Comparison of ENCODE assay signal across 8 cellular contexts in genomic region chr14:35932659-35933159, GRCh38.
DNase-seq lines count a peak whose midpoint lies in the region; ATAC-seq, FAIRE-seq and TF ChIP-seq lines count a peak whose summit lies in the region.

No MANE protein-coding gene starts in this region.

- H3K27me3 ChIP-seq in GM23338 (ENCODE audit: insufficient read depth), result peaks cover 4% of the 10 kb centered on the region; the same call in 1 of the 2 replicates

- no peak overlapping the region for H3K4me2 ChIP-seq in GM23338
- H3K4me2 ChIP-seq in OCI-LY7 (ENCODE audit: low read length), result peak overlapping the region; percentile 46

- FAIRE-seq in H54 (lab: Jason Lieb, UNC), result no peak

- H2AFZ ChIP-seq in GM23338, result peak overlapping the region; percentile 85; the same call in 1 of the 2 replicates
- peak overlapping the region; percentile 78; the same call in 1 of the 2 replicates for H2AFZ ChIP-seq in OCI-LY7 (ENCODE audit: low read length)

- CTCF ChIA-PET in OCI-LY7 (lab: Charles Lee; ENCODE audit: unreplicated experiment), result no interaction called here

- H3K4me3 ChIP-seq in GM08714 (ENCODE audit: low read length) (peak overlapping the region; percentile 37; the same call in 1 of the 2 replicates), GM23338 (no peak overlapping the region), OCI-LY7 (ENCODE audit: low read depth, low read length, poor library complexity, severe bottlenecking) (peak overlapping the region; percentile 43)

- no peaks in the 10 kb centered on the region for H3F3A ChIP-seq in GM23338 (replicated peaks; ENCODE audit: low read depth)

- no peak for ATAC-seq in GM23338

- 0 out of 3 replicates have a peak, but pooled peaks cover 3% of the 10 kb centered on the region for H3K4me1 Mint-ChIP-seq in GM23338
- H3K4me1 Mint-ChIP-seq in immature natural killer cell, result peaks cover 4 to 13% of the 10 kb centered on the region in 2 donors

- TF ChIP-seq CTCF in GM23338 (conservative IDR thresholded peaks at IDR 0.05; ENCODE audit: low read depth in 2 of 2), result no peak
- TF ChIP-seq CTCF in OCI-LY7 (conservative IDR thresholded peaks at IDR 0.05; ENCODE audit: low read length), result no peak

- H3K4me1 ChIP-seq in GM23338 (ENCODE audit: insufficient read depth), result no peaks in the 10 kb centered on the region
- peaks cover 10% of the 10 kb centered on the region for H3K4me1 ChIP-seq in OCI-LY7 (ENCODE audit: insufficient read depth, low read length, poor library complexity, severe bottlenecking)

- no peak for DNase-seq in GM23338 (ENCODE audit: low spot score)
- peak; percentile 11 for DNase-seq in OCI-LY7 (ENCODE audit: low spot score)
- DNase-seq in immature natural killer cell, result no peak
- DNase-seq in H54 (ENCODE audit: insufficient read length, low spot score), result no peak
- no peak for DNase-seq in epidermal melanocyte (ENCODE audit: insufficient read length, low spot score)
- no peak for DNase-seq in putamen (ENCODE audit: low spot score)
- no peak for DNase-seq in NOMO-1 (lab: John Stamatoyannopoulos, UW; ENCODE audit: unreplicated experiment in 2 of 2)

- H4K20me1 ChIP-seq in GM23338 (replicated peaks; ENCODE audit: insufficient read depth) (no peaks in the 10 kb centered on the region), OCI-LY7 (ENCODE audit: insufficient read depth, low read length) (no peaks in the 10 kb centered on the region)

- TF ChIP-seq POLR2A in H54 (IDR thresholded peaks at IDR 0.05; ENCODE audit: low read depth, low read length), result no peak

- H3K4me3 Mint-ChIP-seq in GM23338 (no peak overlapping the region), immature natural killer cell (peak overlapping the region; percentile 25 to 50 (median 42))

- H3K27ac Mint-ChIP-seq in GM23338, result no peak overlapping the region
- peak overlapping the region in 1 of 6 donors; percentile 53 for H3K27ac Mint-ChIP-seq in immature natural killer cell

- POLR2A ChIA-PET in OCI-LY7 (lab: Charles Lee), result interaction anchor here (0.9 kb wide), 1 partner anchor 80 kb away, joined by 3 read pairs; no protein-coding TSS in a partner anchor

- no peaks in the 10 kb centered on the region for H3K36me3 Mint-ChIP-seq in GM23338 (ENCODE audit: low read depth)
- no peaks in the 10 kb centered on the region for H3K36me3 Mint-ChIP-seq in immature natural killer cell

- intact Hi-C loops in OCI-LY7 (cut with micrococcal nuclease; ENCODE audit: unreplicated experiment), result no loop called here

- H3K27me3 Mint-ChIP-seq in GM23338 (ENCODE audit: insufficient read depth, low read depth, poor library complexity), result no peaks in the 10 kb centered on the region
- peaks cover 2 to 9% (median 4%) of the 10 kb centered on the region in 3 donors for H3K27me3 Mint-ChIP-seq in immature natural killer cell (ENCODE audit: low read depth in 3 of 3)

- H3K9me2 ChIP-seq in GM23338 (ENCODE audit: insufficient read depth) (no peaks in the 10 kb centered on the region), OCI-LY7 (ENCODE audit: insufficient read depth, low read length) (no peaks in the 10 kb centered on the region)

- no peaks in the 10 kb centered on the region for H3K36me3 ChIP-seq in GM23338 (ENCODE audit: insufficient read depth)
- H3K36me3 ChIP-seq in OCI-LY7 (ENCODE audit: insufficient read depth, low read length), result no peaks in the 10 kb centered on the region

- H3K9me3 ChIP-seq in OCI-LY7 (ENCODE audit: low read length), result no peaks in the 10 kb centered on the region

- no TSS peak for BruUV-seq in OCI-LY7 (replicated peaks; lab: Mats Ljungman, UMichigan)

- no peaks in the 10 kb centered on the region for H3K9me3 Mint-ChIP-seq in GM23338
- H3K9me3 Mint-ChIP-seq in immature natural killer cell, result peaks cover 0 to 4% (median 0%) of the 10 kb centered on the region in 6 donors

- H3K79me2 ChIP-seq in GM23338 (replicated peaks; ENCODE audit: insufficient read depth), result no peaks in the 10 kb centered on the region
- H3K79me2 ChIP-seq in OCI-LY7 (ENCODE audit: insufficient read depth, low read depth, low read length), result no peaks in the 10 kb centered on the region

- no peak overlapping the region for H3K27ac ChIP-seq in GM23338 (ENCODE audit: low read depth)
- no peak overlapping the region for H3K27ac ChIP-seq in OCI-LY7 (ENCODE audit: low read depth, low read length, poor library complexity, severe bottlenecking)

TF ChIP-seq in GM23338, 12 proteins besides CTCF, POLR2A, EP300 and RAD21 (continues in another document):
- TF ChIP-seq CREB1 (CRISPR knock-in tag; IDR thresholded peaks at IDR 0.05; ENCODE audit: low read depth), result no peak
- TF ChIP-seq EZH2phosphoT487 (IDR thresholded peaks at IDR 0.05; ENCODE audit: unreplicated experiment), result no peak
- no peak for TF ChIP-seq REST (IDR thresholded peaks at IDR 0.05; ENCODE audit: unreplicated experiment)
- no peak for TF ChIP-seq NANOG (IDR thresholded peaks at IDR 0.05; ENCODE audit: borderline replicate concordance)
- TF ChIP-seq EZH2 (IDR thresholded peaks at IDR 0.05; ENCODE audit: low read depth, unreplicated experiment), result no peak
- no peak for TF ChIP-seq JUNB (IDR thresholded peaks at IDR 0.05; ENCODE audit: unreplicated experiment)
